In genomic region chr16:2297506-2297860, GRCh38 we compare ENCODE assay signal across 1 cellular context.
TF ChIP-seq lines count a peak whose summit lies in the region.

No MANE protein-coding gene starts in this region.

TF ChIP-seq in H1, 55 proteins besides CTCF, POLR2A, EP300 and RAD21:
- TF ChIP-seq KDM1A (IDR thresholded peaks at IDR 0.05; ENCODE audit: borderline replicate concordance, low read length): no peak
- TF ChIP-seq ASH2L (IDR thresholded peaks at IDR 0.05; ENCODE audit: low read length): no peak
- TF ChIP-seq, protein P1, sequence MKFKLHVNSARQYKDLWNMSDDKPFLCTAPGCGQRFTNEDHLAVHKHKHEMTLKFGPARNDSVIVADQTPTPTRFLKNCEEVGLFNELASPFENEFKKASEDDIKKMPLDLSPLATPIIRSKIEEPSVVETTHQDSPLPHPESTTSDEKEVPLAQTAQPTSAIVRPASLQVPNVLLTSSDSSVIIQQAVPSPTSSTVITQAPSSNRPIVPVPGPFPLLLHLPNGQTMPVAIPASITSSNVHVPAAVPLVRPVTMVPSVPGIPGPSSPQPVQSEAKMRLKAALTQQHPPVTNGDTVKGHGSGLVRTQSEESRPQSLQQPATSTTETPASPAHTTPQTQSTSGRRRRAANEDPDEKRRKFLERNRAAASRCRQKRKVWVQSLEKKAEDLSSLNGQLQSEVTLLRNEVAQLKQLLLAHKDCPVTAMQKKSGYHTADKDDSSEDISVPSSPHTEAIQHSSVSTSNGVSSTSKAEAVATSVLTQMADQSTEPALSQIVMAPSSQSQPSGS (IDR thresholded peaks at IDR 0.05; ENCODE audit: low read length): no peak
TF ChIP-seq in H1: peak in this region for 0.
